In the genomic region with DNA sequence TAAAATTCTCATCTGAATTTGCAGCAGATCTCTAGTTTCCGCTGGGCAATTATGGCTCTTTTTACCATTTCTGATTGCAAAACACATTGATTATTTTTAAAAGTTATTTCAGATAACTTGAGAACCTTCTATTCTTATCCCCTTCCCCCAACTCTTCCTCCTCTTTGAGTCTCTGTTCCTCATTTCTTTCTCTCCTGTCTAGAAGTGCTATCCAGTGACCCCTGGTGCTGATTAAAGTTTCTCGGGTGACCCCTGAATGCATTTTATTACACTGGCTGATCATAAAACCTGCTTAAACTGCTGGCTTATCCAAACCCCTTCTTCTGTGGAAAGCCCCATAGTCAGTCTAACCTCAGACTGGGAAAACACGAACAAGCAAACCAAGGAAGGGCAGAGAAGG, we compare ENCODE assay signal across 14 cellular contexts.
DNase-seq lines count a peak whose midpoint lies in the region; TF ChIP-seq lines count a peak whose summit lies in the region.
"Had no signal": no experiment of that assay in that cellular context is flagged by ENCODE, and none has a peak within 500 bp of the region (broad histone marks: within the 10 kb centered on the region; RNA-seq: fewer than 3 reads in every experiment).

No MANE protein-coding gene starts in this region.

- WGBS in suprapubic skin: 32% methylated on average over 3 of the region's 3 CpGs
- WGBS in thyroid gland, 2 donors: 65 to 72% methylated on average over 3 of the region's 3 CpGs

- H2AFZ ChIP-seq in OCI-LY3 (ENCODE audit: low read depth, low read length): no peak overlapping the region

- TF ChIP-seq EP300 in suprapubic skin (IDR thresholded peaks at IDR 0.05): no peak

- no peak overlapping the region for H3K4me3 Mint-ChIP-seq in activated CD4-positive, alpha-beta memory T cell treated with anti-CD3 and anti-CD28 coated beads for 36 hours
- H3K4me3 Mint-ChIP-seq: effector memory CD8-positive, alpha-beta T cell had no signal

- H3K4me1 ChIP-seq in HEK293 (ENCODE audit: control insufficient read depth, insufficient read depth, low read length) (peaks cover 16% of the 10 kb centered on the region), OCI-LY3 (ENCODE audit: low read length) (peaks cover 14% of the 10 kb centered on the region), suprapubic skin (peaks cover 11% of the 10 kb centered on the region), thyroid gland (peaks cover 21 to 24% of the 10 kb centered on the region in 2 donors)

- H3K4me2 ChIP-seq in OCI-LY3 (ENCODE audit: low read length): peak overlapping the region; percentile 40

- H3K4me3 ChIP-seq in HEK293 (ENCODE audit: low read depth, low read length): no peak overlapping the region
- H3K4me3 ChIP-seq in OCI-LY3 (ENCODE audit: low read length): peak overlapping the region; percentile 15
- H3K4me3 ChIP-seq in fibroblast of mammary gland (ENCODE audit: control insufficient read depth, low read depth, low read length): peak overlapping the region; percentile 17
- peak overlapping the region; percentile 22 for H3K4me3 ChIP-seq in suprapubic skin
- no peak overlapping the region for H3K4me3 ChIP-seq in thyroid gland (replicated peaks in 1 of 3)
- H3K4me3 ChIP-seq: stomach had no signal

- no peaks in the 10 kb centered on the region for H3K9me3 ChIP-seq in HEK293 (ENCODE audit: control insufficient read depth, insufficient read depth, low read depth, low read length)
- H3K9me3 ChIP-seq in OCI-LY3 (ENCODE audit: insufficient read depth, low read length): peaks cover 4% of the 10 kb centered on the region; the same call in 1 of the 2 replicates
- H3K9me3 ChIP-seq in suprapubic skin: no peaks in the 10 kb centered on the region
- no peaks in the 10 kb centered on the region for H3K9me3 ChIP-seq in thyroid gland

- DNase-seq in fibroblast of mammary gland (ENCODE audit: low read depth) (peak; percentile 14), suprapubic skin (ENCODE audit: low spot score in 2 of 2) (no peak), thyroid gland (no peak), NCI-H524 treated with DMSO at 0.1 percent for 48 hours (lab: John Stamatoyannopoulos, UW) (no peak), SHP77 treated with DMSO at 0.1 percent for 48 hours (lab: John Stamatoyannopoulos, UW) (no peak)
- no peak for DNase-seq in activated CD4-positive, alpha-beta memory T cell treated with anti-CD3 and anti-CD28 coated beads for 36 hours
- DNase-seq: activated CD4-positive, alpha-beta T cell treated with anti-CD3 and anti-CD28 coated beads for 48 hours; effector memory CD8-positive, alpha-beta T cell; NCI-H187; NCI-H774; retina; stomach had no signal

- peaks cover 19% of the 10 kb centered on the region for H3K9me3 Mint-ChIP-seq in activated CD4-positive, alpha-beta memory T cell treated with anti-CD3 and anti-CD28 coated beads for 36 hours

- peaks cover 4% of the 10 kb centered on the region for H3K4me1 Mint-ChIP-seq in activated CD4-positive, alpha-beta memory T cell treated with anti-CD3 and anti-CD28 coated beads for 36 hours (ENCODE audit: low read depth)

- H3K27me3 Mint-ChIP-seq in activated CD4-positive, alpha-beta memory T cell treated with anti-CD3 and anti-CD28 coated beads for 36 hours: peaks cover 28% of the 10 kb centered on the region

- POLR2A ChIA-PET in HEK293 (lab: Yijun Ruan, JAX): no interaction called here
- POLR2A ChIA-PET in activated CD4-positive, alpha-beta memory T cell treated with anti-CD3 and anti-CD28 coated beads for 36 hours (lab: Charles Lee): no interaction called here

- H3K36me3 ChIP-seq in HEK293 (ENCODE audit: control insufficient read depth in 2 of 2, insufficient read depth in 1 of 2, low read length in 2 of 2) (no peaks in the 10 kb centered on the region), OCI-LY3 (replicated peaks; ENCODE audit: low read depth, low read length) (no peaks in the 10 kb centered on the region), suprapubic skin (no peaks in the 10 kb centered on the region), thyroid gland (no peaks in the 10 kb centered on the region)
- H3K36me3 ChIP-seq: stomach had no signal

- no peak overlapping the region for H3K27ac Mint-ChIP-seq in activated CD4-positive, alpha-beta memory T cell treated with anti-CD3 and anti-CD28 coated beads for 36 hours

- CTCF ChIA-PET in HEK293 (lab: Yijun Ruan, JAX): no interaction called here
- CTCF ChIA-PET in activated CD4-positive, alpha-beta memory T cell treated with anti-CD3 and anti-CD28 coated beads for 36 hours (lab: Charles Lee): no interaction called here

- no peak overlapping the region for H3K27ac ChIP-seq in HEK293 (ENCODE audit: extremely low read depth, low read depth, low read length)
- no peak overlapping the region for H3K27ac ChIP-seq in OCI-LY3 (ENCODE audit: low read length)
- peak overlapping the region; percentile 24 for H3K27ac ChIP-seq in suprapubic skin
- peak overlapping the region in 1 of 3 donors; percentile 35 for H3K27ac ChIP-seq in thyroid gland
- H3K27ac ChIP-seq: stomach had no signal

- no peaks in the 10 kb centered on the region for H3K36me3 Mint-ChIP-seq in activated CD4-positive, alpha-beta memory T cell treated with anti-CD3 and anti-CD28 coated beads for 36 hours

- no peaks in the 10 kb centered on the region for H4K20me1 ChIP-seq in OCI-LY3 (ENCODE audit: insufficient read depth, low read length)

- TF ChIP-seq CTCF in HEK293 (tag by site-specific recombination; IDR thresholded peaks at IDR 0.05) (no peak), OCI-LY3 (IDR thresholded peaks at IDR 0.05; ENCODE audit: low read depth, low read length) (peak; percentile 29; the same call in 1 of the 2 replicates), fibroblast of mammary gland (conservative IDR thresholded peaks at IDR 0.05; ENCODE audit: control insufficient read depth, insufficient read depth, low read depth, low read length) (no peak), suprapubic skin (IDR thresholded peaks at IDR 0.05) (no peak), thyroid gland (IDR thresholded peaks at IDR 0.05) (no peak)

- H3K27me3 ChIP-seq in OCI-LY3 (ENCODE audit: low read depth, low read length): peaks cover 3% of the 10 kb centered on the region; the same call in 1 of the 2 replicates
- no peaks in the 10 kb centered on the region for H3K27me3 ChIP-seq in suprapubic skin
- H3K27me3 ChIP-seq in thyroid gland: no peaks in the 10 kb centered on the region

- no peaks in the 10 kb centered on the region for H3K79me2 ChIP-seq in OCI-LY3 (ENCODE audit: low read length)

- intact Hi-C loops in activated CD4-positive, alpha-beta memory T cell treated with anti-CD3 and anti-CD28 coated beads for 36 hours (cut with micrococcal nuclease): no loop called here
- intact Hi-C loops in thyroid gland (cut with DNase I): no loop called here

- TF ChIP-seq POLR2A in suprapubic skin (IDR thresholded peaks at IDR 0.05) (no peak), thyroid gland (IDR thresholded peaks at IDR 0.05) (no peak)

- H3K9ac ChIP-seq in OCI-LY3 (ENCODE audit: low read length): no peak overlapping the region

TF ChIP-seq in HEK293, 187 proteins besides CTCF, POLR2A, EP300 and RAD21:
- TF ChIP-seq, protein P1, sequence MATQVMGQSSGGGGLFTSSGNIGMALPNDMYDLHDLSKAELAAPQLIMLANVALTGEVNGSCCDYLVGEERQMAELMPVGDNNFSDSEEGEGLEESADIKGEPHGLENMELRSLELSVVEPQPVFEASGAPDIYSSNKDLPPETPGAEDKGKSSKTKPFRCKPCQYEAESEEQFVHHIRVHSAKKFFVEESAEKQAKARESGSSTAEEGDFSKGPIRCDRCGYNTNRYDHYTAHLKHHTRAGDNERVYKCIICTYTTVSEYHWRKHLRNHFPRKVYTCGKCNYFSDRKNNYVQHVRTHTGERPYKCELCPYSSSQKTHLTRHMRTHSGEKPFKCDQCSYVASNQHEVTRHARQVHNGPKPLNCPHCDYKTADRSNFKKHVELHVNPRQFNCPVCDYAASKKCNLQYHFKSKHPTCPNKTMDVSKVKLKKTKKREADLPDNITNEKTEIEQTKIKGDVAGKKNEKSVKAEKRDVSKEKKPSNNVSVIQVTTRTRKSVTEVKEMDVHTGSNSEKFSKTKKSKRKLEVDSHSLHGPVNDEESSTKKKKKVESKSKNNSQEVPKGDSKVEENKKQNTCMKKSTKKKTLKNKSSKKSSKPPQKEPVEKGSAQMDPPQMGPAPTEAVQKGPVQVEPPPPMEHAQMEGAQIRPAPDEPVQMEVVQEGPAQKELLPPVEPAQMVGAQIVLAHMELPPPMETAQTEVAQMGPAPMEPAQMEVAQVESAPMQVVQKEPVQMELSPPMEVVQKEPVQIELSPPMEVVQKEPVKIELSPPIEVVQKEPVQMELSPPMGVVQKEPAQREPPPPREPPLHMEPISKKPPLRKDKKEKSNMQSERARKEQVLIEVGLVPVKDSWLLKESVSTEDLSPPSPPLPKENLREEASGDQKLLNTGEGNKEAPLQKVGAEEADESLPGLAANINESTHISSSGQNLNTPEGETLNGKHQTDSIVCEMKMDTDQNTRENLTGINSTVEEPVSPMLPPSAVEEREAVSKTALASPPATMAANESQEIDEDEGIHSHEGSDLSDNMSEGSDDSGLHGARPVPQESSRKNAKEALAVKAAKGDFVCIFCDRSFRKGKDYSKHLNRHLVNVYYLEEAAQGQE (tag by site-specific recombination; IDR thresholded peaks at IDR 0.05): peak; percentile 91
- no peak for TF ChIP-seq ZNF596 (tag by site-specific recombination; IDR thresholded peaks at IDR 0.05)
- no peak for TF ChIP-seq ZNF391 (tag by site-specific recombination; IDR thresholded peaks at IDR 0.05; ENCODE audit: borderline replicate concordance, low read depth)
- TF ChIP-seq GLI4 (tag by site-specific recombination; IDR thresholded peaks at IDR 0.05): no peak
TF ChIP-seq in HEK293: peak in this region for 1.

Comparison
In these comparisons a context has a peak if more than half of its experiments do, and no peak if none do; other contexts are left out.
1. H3K4me3 ChIP-seq: peak in OCI-LY3 (single experiment), fibroblast of mammary gland (single experiment) and suprapubic skin (single experiment); none in HEK293 (single experiment) and thyroid gland (0 of 3).